Comparison of ENCODE assay signal across 1 cellular context in the genomic region with DNA sequence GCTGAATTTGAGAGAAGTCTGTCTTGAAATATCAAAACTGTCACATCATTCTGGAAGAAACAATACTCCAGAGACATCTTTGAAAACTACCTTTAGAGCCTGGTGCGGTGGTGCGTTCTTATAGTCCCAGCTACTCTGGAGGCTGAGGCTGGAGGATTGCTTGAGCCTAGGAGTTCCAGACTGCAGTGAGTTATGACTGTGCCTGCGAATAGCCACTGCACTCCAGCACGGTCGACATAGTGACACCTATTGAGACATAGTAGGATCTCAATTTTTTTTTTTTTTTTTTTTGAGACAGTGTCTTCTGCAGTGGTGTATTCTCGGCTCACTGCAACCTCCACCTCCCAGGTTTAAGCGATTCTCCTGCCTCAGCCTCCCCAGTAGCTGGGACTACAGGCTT.
TF ChIP-seq lines count a peak whose summit lies in the region.

No MANE protein-coding gene starts in this region.

TF ChIP-seq in HepG2, 621 proteins besides CTCF, POLR2A, EP300 and RAD21:
- TF ChIP-seq SIN3A (IDR thresholded peaks at IDR 0.05; ENCODE audit: borderline replicate concordance, low read depth, low read length) (peak; percentile 5; the same call in 1 of the 2 replicates), ZNF124 (CRISPR knock-in tag; IDR thresholded peaks at IDR 0.05) (0 out of 2 replicates have a peak, but pooled peaks have one; percentile 4), ZNF619 (CRISPR knock-in tag; IDR thresholded peaks at IDR 0.05) (0 out of 2 replicates have a peak, but pooled peaks have one; percentile 2), POGZ (CRISPR knock-in tag; IDR thresholded peaks at IDR 0.05) (0 out of 2 replicates have a peak, but pooled peaks have one; percentile 3), KLF13 (CRISPR knock-in tag; IDR thresholded peaks at IDR 0.05) (no peak), SRSF1 (optimal IDR thresholded peaks at IDR 0.05; ENCODE audit: low read depth, low read length) (no peak), ZNF326 (CRISPR knock-in tag; IDR thresholded peaks at IDR 0.05; ENCODE audit: borderline replicate concordance) (no peak), ZNF331 (CRISPR knock-in tag; IDR thresholded peaks at IDR 0.05) (0 out of 2 replicates have a peak, but pooled peaks have one; percentile 3)
- TF ChIP-seq, protein P1, sequence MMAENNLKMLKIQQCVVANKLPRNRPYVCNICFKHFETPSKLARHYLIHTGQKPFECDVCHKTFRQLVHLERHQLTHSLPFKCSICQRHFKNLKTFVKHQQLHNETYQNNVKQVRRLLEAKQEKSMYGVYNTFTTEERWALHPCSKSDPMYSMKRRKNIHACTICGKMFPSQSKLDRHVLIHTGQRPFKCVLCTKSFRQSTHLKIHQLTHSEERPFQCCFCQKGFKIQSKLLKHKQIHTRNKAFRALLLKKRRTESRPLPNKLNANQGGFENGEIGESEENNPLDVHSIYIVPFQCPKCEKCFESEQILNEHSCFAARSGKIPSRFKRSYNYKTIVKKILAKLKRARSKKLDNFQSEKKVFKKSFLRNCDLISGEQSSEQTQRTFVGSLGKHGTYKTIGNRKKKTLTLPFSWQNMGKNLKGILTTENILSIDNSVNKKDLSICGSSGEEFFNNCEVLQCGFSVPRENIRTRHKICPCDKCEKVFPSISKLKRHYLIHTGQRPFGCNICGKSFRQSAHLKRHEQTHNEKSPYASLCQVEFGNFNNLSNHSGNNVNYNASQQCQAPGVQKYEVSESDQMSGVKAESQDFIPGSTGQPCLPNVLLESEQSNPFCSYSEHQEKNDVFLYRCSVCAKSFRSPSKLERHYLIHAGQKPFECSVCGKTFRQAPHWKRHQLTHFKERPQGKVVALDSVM (CRISPR knock-in tag; IDR thresholded peaks at IDR 0.05) = peak; percentile 24; the same call in 1 of the 2 replicates
- TF ChIP-seq, protein P2, sequence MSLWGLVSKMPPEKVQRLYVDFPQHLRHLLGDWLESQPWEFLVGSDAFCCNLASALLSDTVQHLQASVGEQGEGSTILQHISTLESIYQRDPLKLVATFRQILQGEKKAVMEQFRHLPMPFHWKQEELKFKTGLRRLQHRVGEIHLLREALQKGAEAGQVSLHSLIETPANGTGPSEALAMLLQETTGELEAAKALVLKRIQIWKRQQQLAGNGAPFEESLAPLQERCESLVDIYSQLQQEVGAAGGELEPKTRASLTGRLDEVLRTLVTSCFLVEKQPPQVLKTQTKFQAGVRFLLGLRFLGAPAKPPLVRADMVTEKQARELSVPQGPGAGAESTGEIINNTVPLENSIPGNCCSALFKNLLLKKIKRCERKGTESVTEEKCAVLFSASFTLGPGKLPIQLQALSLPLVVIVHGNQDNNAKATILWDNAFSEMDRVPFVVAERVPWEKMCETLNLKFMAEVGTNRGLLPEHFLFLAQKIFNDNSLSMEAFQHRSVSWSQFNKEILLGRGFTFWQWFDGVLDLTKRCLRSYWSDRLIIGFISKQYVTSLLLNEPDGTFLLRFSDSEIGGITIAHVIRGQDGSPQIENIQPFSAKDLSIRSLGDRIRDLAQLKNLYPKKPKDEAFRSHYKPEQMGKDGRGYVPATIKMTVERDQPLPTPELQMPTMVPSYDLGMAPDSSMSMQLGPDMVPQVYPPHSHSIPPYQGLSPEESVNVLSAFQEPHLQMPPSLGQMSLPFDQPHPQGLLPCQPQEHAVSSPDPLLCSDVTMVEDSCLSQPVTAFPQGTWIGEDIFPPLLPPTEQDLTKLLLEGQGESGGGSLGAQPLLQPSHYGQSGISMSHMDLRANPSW (CRISPR knock-in tag; IDR thresholded peaks at IDR 0.05; ENCODE audit: borderline replicate concordance) = 0 out of 2 replicates have a peak, but pooled peaks have one; percentile 39
- TF ChIP-seq, protein P3, sequence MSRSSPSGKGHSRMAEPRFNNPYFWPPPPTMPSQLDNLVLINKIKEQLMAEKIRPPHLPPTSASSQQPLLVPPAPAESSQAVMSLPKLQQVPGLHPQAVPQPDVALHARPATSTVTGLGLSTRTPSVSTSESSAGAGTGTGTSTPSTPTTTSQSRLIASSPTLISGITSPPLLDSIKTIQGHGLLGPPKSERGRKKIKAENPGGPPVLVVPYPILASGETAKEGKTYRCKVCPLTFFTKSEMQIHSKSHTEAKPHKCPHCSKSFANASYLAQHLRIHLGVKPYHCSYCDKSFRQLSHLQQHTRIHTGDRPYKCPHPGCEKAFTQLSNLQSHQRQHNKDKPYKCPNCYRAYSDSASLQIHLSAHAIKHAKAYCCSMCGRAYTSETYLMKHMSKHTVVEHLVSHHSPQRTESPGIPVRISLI (CRISPR knock-in tag; IDR thresholded peaks at IDR 0.05; ENCODE audit: borderline replicate concordance) = peak; percentile 79; the same call in 1 of the 2 replicates
TF ChIP-seq in HepG2: peak in this region for 8.
